Comparison of ENCODE assay signal across 8 cellular contexts in the genomic region with DNA sequence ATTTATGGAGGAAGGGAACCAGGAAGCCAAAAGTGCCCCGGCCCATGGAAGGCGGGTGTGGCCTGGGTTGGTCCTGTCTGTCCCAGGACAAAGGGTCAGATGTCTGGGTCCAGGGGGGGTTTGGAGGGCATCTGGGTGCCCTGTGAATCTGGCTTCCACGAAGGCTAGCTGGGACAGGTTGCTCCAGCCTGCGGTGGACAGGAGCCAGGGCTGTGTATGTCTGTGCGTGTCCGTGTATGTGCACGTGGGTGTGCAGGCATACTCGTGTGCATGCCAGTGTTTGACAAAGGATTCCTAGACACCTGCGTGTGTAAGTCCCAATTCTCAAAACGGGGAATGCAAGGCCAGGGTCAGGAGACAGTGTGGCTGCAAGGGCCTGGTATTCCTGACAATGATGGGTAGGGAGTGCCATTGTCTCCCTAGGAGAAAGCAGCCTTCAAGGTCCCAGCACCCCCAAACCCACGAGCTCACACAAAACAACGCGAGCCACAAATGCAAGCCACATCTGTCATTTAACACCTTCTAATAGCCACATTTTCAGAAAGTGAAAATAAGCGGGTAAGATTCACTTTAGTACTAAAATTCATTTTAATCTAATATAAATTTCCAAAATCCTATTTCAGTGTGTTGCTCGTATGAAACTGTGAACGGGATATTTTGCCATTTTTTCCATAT.
A peak's percentile ranks its signal among the peaks of the same experiment; 100 is the strongest.
DNase-seq lines count a peak whose midpoint lies in the region; ATAC-seq and TF ChIP-seq lines count a peak whose summit lies in the region.

No MANE protein-coding gene starts in this region.

- CTCF ChIA-PET in naive thymus-derived CD4-positive, alpha-beta T cell (lab: Charles Lee), result interaction anchor here (2.3 kb wide), 1 partner anchor 10 kb away, joined by 9 read pairs; no protein-coding TSS in a partner anchor

- TF ChIP-seq CTCF in AG10803 (conservative IDR thresholded peaks at IDR 0.05; ENCODE audit: low read length) (no peak), dorsolateral prefrontal cortex (IDR thresholded peaks at IDR 0.05 in 54 of 56, conservative IDR thresholded peaks at IDR 0.05 in 2 of 56; ENCODE audit: low read depth in 1 of 56, partially characterized antibody in 56 of 56) (no peak)

- peak; percentile 61 for DNase-seq in AG10803 (ENCODE audit: low read depth)
- peak; percentile 78 for DNase-seq in NCI-H69 (lab: John Stamatoyannopoulos, UW)
- peak in 7 of 10 donors; percentile 38 to 61 (median 41) for DNase-seq in dorsolateral prefrontal cortex
- no peak for DNase-seq in naive thymus-derived CD4-positive, alpha-beta T cell
- DNase-seq in NCI-H774 (lab: John Stamatoyannopoulos, UW), result no peak
- no peak for DNase-seq in stimulated activated CD4-positive, alpha-beta T cell treated with anti-CD3 and anti-CD28 coated beads, Interleukin-4, amount 100 ng/mL, for 24 hours
- DNase-seq in NCI-H146 (lab: John Stamatoyannopoulos, UW), result no peak
- DNase-seq in Ammon's horn (ENCODE audit: low spot score), result no peak

- H3K27me3 ChIP-seq in dorsolateral prefrontal cortex, result no peaks in the 10 kb centered on the region
- no peaks in the 10 kb centered on the region for H3K27me3 ChIP-seq in naive thymus-derived CD4-positive, alpha-beta T cell (ENCODE audit: control insufficient read depth in 2 of 2, insufficient read depth in 2 of 2, low read length in 2 of 2)

- peak overlapping the region; percentile 99 to 100 (median 100) for H3K27ac ChIP-seq in dorsolateral prefrontal cortex
- peak overlapping the region; percentile 92 for H3K27ac ChIP-seq in naive thymus-derived CD4-positive, alpha-beta T cell (ENCODE audit: low read depth, low read length)

- intact Hi-C loops in dorsolateral prefrontal cortex (cut with DNase I), result loop anchor here in 1 of 2 donors (2.0 kb wide), 1 partner anchor 15 kb away; no protein-coding TSS in a partner anchor
- intact Hi-C loops in naive thymus-derived CD4-positive, alpha-beta T cell (cut with micrococcal nuclease), result no loop called here

- no peaks in the 10 kb centered on the region for H3K36me3 ChIP-seq in naive thymus-derived CD4-positive, alpha-beta T cell (ENCODE audit: control insufficient read depth in 2 of 3, insufficient read depth in 3 of 3, low read length in 3 of 3)

- H3K4me3 ChIP-seq in AG10803 (ENCODE audit: low read length), result peak overlapping the region; percentile 79
- H3K4me3 ChIP-seq in dorsolateral prefrontal cortex, result peak overlapping the region; percentile 37 to 85 (median 71)
- peak overlapping the region; percentile 25 for H3K4me3 ChIP-seq in naive thymus-derived CD4-positive, alpha-beta T cell (ENCODE audit: low read length)

- H3K4me3 Mint-ChIP-seq in naive thymus-derived CD4-positive, alpha-beta T cell, result peak overlapping the region; percentile 49 to 95 (median 91)

- H3K9me3 Mint-ChIP-seq in naive thymus-derived CD4-positive, alpha-beta T cell, result peaks cover 0 to 2% (median 0%) of the 10 kb centered on the region in 11 donors

- H3K27me3 Mint-ChIP-seq in naive thymus-derived CD4-positive, alpha-beta T cell, result no peaks in the 10 kb centered on the region

- peaks cover 0 to 3% (median 0%) of the 10 kb centered on the region in 5 donors for H3K36me3 Mint-ChIP-seq in naive thymus-derived CD4-positive, alpha-beta T cell

- H3K27ac Mint-ChIP-seq in naive thymus-derived CD4-positive, alpha-beta T cell, result peak overlapping the region; percentile 72 to 99 (median 96)

- POLR2A ChIA-PET in naive thymus-derived CD4-positive, alpha-beta T cell (lab: Charles Lee), result interaction anchor here (1.3 to 6.8 kb wide), 7 partner anchors 12 to 94 kb away, joined by 4 to 104 read pairs (median 13); no protein-coding TSS in a partner anchor

- no peak for ATAC-seq in naive thymus-derived CD4-positive, alpha-beta T cell

- no peaks in the 10 kb centered on the region for H3K9me3 ChIP-seq in naive thymus-derived CD4-positive, alpha-beta T cell (ENCODE audit: control insufficient read depth in 2 of 3, low read length in 3 of 3)

- H3K4me1 Mint-ChIP-seq in naive thymus-derived CD4-positive, alpha-beta T cell, result peaks cover 25 to 82% (median 68%) of the 10 kb centered on the region in 7 donors

- H3K4me1 ChIP-seq in naive thymus-derived CD4-positive, alpha-beta T cell (ENCODE audit: control insufficient read depth in 2 of 2, insufficient read depth in 2 of 2, low read length in 2 of 2), result peaks cover 25 to 58% of the 10 kb centered on the region in 2 donors

Comparison
In these comparisons a context has a peak if more than half of its experiments do, and no peak if none do; other contexts are left out.
1. DNase-seq: peak in AG10803 (single experiment), NCI-H69 (single experiment) and dorsolateral prefrontal cortex (7 of 10); none in naive thymus-derived CD4-positive, alpha-beta T cell (0 of 9), NCI-H774 (single experiment), stimulated activated CD4-positive, alpha-beta T cell treated with anti-CD3 and anti-CD28 coated beads, Interleukin-4, amount 100 ng/mL, for 24 hours (single experiment), NCI-H146 (single experiment) and Ammon's horn (single experiment).
2. H3K4me3 ChIP-seq: peak in every context shown above with its lines; median percentile 79 in AG10803; 71 in dorsolateral prefrontal cortex; 25 in naive thymus-derived CD4-positive, alpha-beta T cell.